In the genomic region with DNA sequence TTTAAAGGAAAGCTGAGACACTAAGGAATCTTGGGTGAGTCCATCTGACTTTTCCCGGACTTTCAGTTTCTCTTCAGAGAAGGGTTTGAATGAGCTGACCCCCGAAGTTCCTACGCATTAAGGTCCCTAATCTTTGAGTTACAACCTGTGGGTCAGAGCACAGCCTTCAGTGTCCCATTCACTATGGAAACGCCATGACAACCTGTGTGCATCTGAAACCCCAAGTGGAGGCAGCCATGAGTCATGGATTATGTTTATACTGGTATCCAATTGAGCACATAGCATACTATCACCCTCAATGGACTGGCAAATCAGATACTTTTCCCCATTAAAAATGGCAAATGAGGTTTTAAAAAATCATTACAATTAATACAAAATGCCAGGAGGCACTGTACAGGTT, we compare ENCODE assay signal across 16 cellular contexts. TPM values are rescaled to one million over a fixed set of nuclear protein-coding genes. Genes with fewer than 3 reads are reported as not detected.
A peak's percentile ranks its signal among the peaks of the same experiment; 100 is the strongest.
DNase-seq lines count a peak whose midpoint lies in the region; ATAC-seq and TF ChIP-seq lines count a peak whose summit lies in the region.
"Had no signal": no experiment of that assay in that cellular context is flagged by ENCODE, and none has a peak within 500 bp of the region (broad histone marks: within the 10 kb centered on the region; RNA-seq: fewer than 3 reads in every experiment).

No MANE protein-coding gene starts in this region.

- DNase-seq in ACHN (peak; percentile 46), Daoy (ENCODE audit: low read depth) (peak; percentile 85), RWPE2 (ENCODE audit: low spot score) (no peak), fibroblast of villous mesenchyme (ENCODE audit: low read depth) (peak; percentile 44), DMS79 treated with DMSO at 0.1 percent for 48 hours (lab: John Stamatoyannopoulos, UW) (no peak), NCI-H510A (lab: John Stamatoyannopoulos, UW) (no peak), UCSD-AML1 (lab: John Stamatoyannopoulos, UW; ENCODE audit: unreplicated experiment) (no peak), right atrium auricular region (ENCODE audit: low spot score) (no peak)
- DNase-seq: anterior cingulate cortex; DMS153; NCI-H345; nucleus accumbens; stimulated activated CD4-positive, alpha-beta T cell treated with anti-CD3 and anti-CD28 coated beads, Interleukin-4, amount 100 ng/mL, for 1 hour had no signal

- no peaks in the 10 kb centered on the region for H3K27me3 ChIP-seq in RWPE2 (ENCODE audit: insufficient read depth, poor library complexity, severe bottlenecking)
- H3K27me3 ChIP-seq in right atrium auricular region, result no peaks in the 10 kb centered on the region
- H3K27me3 ChIP-seq: suprapubic skin had no signal

- H3K4me1 ChIP-seq in RWPE2 (ENCODE audit: insufficient read depth, poor library complexity, severe bottlenecking) (no peaks in the 10 kb centered on the region), right atrium auricular region (peaks cover 0 to 16% of the 10 kb centered on the region in 2 donors)
- H3K4me1 ChIP-seq: suprapubic skin had no signal

- ATAC-seq in RWPE2 (ENCODE audit: low read depth), result peak; percentile 48; the same call in 2 of the 3 replicates
- ATAC-seq: esophagus mucosa, left lobe of liver had no signal

- no peaks in the 10 kb centered on the region for H3K36me3 ChIP-seq in RWPE2 (ENCODE audit: low read depth)
- no peaks in the 10 kb centered on the region for H3K36me3 ChIP-seq in right atrium auricular region
- H3K36me3 ChIP-seq: suprapubic skin had no signal

- TF ChIP-seq CTCF in RWPE2 (IDR thresholded peaks at IDR 0.05; ENCODE audit: poor library complexity, severe bottlenecking) (no peak), fibroblast of villous mesenchyme (IDR thresholded peaks at IDR 0.05; ENCODE audit: insufficient read depth, low read depth, low read length) (no peak), right atrium auricular region (IDR thresholded peaks at IDR 0.05) (no peak)

- in situ Hi-C loops in ACHN (cut with HindIII; ENCODE audit: low pct_ligation_motif_present, low pct_unique_long_range_greater_than_20kb, low sequenced_read_pairs), result no loop called here

- H3K9me3 ChIP-seq in RWPE2 (ENCODE audit: severe bottlenecking), result no peaks in the 10 kb centered on the region
- no peaks in the 10 kb centered on the region for H3K9me3 ChIP-seq in right atrium auricular region
- H3K9me3 ChIP-seq: suprapubic skin had no signal

- H3K27ac ChIP-seq in RWPE2 (ENCODE audit: poor library complexity, severe bottlenecking) (no peak overlapping the region), right atrium auricular region (peak overlapping the region in 1 of 2 donors; percentile 60)
- H3K27ac ChIP-seq: suprapubic skin had no signal

- H3K4me3 ChIP-seq in RWPE2 (ENCODE audit: severe bottlenecking), result no peak overlapping the region
- H3K4me3 ChIP-seq in fibroblast of villous mesenchyme (ENCODE audit: low read depth, low read length), result no peak overlapping the region
- H3K4me3 ChIP-seq in right atrium auricular region, result no peak overlapping the region
- H3K4me3 ChIP-seq: suprapubic skin had no signal

RNA-seq across cellular contexts. Expression of gene MYLK4, which starts 11.4 kb away (rescaled TPM):
- 0.34 and 0.39 TPM in 2 replicates for total RNA-seq in Daoy (2014; rRNA removed; shearing (Covaris generic))
- total RNA-seq in fibroblast of villous mesenchyme (0.43 and 0.64 TPM in 2 replicates), right atrium auricular region (1 to 10 TPM; 1.0 to 3.6 TPM)

RNA-seq across cellular contexts. Expression of gene WRNIP1, which starts 25.9 kb away (rescaled TPM):
- 92.2 and 92.7 TPM in 2 replicates for total RNA-seq in Daoy (2014; rRNA removed; shearing (Covaris generic))
- total RNA-seq in fibroblast of villous mesenchyme (35.1 and 38.0 TPM in 2 replicates), right atrium auricular region (10 to 100 TPM; 51.9 to 53.5 TPM)

Comparison
In these comparisons a context has a peak if more than half of its experiments do, and no peak if none do; other contexts are left out.
1. DNase-seq: peak in ACHN (single experiment), Daoy (single experiment) and fibroblast of villous mesenchyme (single experiment); none in RWPE2 (single experiment), DMS79 treated with DMSO at 0.1 percent for 48 hours (single experiment), NCI-H510A (single experiment), UCSD-AML1 (single experiment) and right atrium auricular region (single experiment).